In the genomic region with DNA sequence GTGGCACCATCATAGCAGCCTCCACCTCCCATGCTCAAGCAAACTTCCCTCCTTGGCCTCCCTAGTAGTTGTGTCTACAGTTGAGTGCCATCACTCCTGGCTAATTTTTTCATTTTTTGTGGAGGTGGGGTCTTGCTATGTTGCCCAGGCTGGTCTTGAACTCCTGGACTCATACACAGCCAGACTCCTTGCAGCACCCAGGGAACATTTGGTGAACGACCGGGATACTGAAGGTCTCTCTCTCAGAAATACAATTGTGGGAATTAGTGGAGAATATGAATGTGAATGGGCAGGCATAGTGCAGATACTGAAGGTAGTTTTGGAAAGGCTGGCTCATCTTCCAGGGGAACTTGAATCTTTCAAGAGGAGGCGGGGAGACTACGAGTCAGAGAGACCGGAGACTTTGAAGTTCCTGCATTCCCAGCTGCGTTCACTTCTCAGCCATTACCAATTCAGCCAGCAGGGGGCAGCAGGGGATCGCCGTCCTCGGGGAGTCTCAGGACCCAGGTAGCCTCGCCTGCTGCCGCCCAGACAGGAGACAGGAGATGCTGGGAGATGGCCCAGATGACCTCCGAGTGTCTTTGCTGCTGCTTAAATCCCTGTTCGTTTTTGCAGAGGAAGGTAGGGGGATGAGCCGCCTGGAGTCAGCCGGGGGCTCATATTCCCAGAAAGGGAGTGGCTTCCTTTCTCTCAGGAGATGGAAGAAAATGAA, we compare ENCODE assay signal across 8 cellular contexts.
A peak's percentile ranks its signal among the peaks of the same experiment; 100 is the strongest.
DNase-seq lines count a peak whose midpoint lies in the region; ATAC-seq and TF ChIP-seq lines count a peak whose summit lies in the region.

No MANE protein-coding gene starts in this region.

- H3K36me3 Mint-ChIP-seq in osteocyte (ENCODE audit: unreplicated experiment) = no peaks in the 10 kb centered on the region

- ATAC-seq in GM18873 (IDR thresholded peaks at IDR 0.05; ENCODE audit: low FRiP score, unreplicated experiment) = no peak
- no peak for ATAC-seq in GM21737 (IDR thresholded peaks at IDR 0.05; ENCODE audit: unreplicated experiment)

- peaks cover 6% of the 10 kb centered on the region for H3K27me3 Mint-ChIP-seq in osteocyte (ENCODE audit: unreplicated experiment)

- peaks cover 6% of the 10 kb centered on the region for H3K4me1 Mint-ChIP-seq in osteocyte (ENCODE audit: unreplicated experiment)

- H3K4me3 Mint-ChIP-seq in osteocyte (ENCODE audit: unreplicated experiment) = no peak overlapping the region

- DNase-seq in AG08396 (ENCODE audit: low spot score) = peak; percentile 80
- DNase-seq in NCI-H2107 (lab: John Stamatoyannopoulos, UW) = peak; percentile 51
- peak in 2 of 3 experiments; percentile 8 to 17 for DNase-seq in activated CD8-positive, alpha-beta memory T cell treated with anti-CD3 and anti-CD28 coated beads for 48 hours (ENCODE audit: low read depth in 2 of 3, low spot score in 2 of 3)
- peak; percentile 24 for DNase-seq in foreskin melanocyte
- no peak for DNase-seq in osteocyte (ENCODE audit: extremely low spot score, unreplicated experiment)

- TF ChIP-seq CTCF in GM12874 (IDR thresholded peaks at IDR 0.05; ENCODE audit: insufficient read depth, low read depth, low read length) (peak; percentile 60), osteocyte (IDR thresholded peaks at IDR 0.05) (peak; percentile 60)

- H3K9me3 Mint-ChIP-seq in osteocyte (ENCODE audit: unreplicated experiment) = no peaks in the 10 kb centered on the region

- no peak overlapping the region for H3K27ac Mint-ChIP-seq in osteocyte (ENCODE audit: unreplicated experiment)
